14 cellular contexts compared by ENCODE assay signal in the genomic region with DNA sequence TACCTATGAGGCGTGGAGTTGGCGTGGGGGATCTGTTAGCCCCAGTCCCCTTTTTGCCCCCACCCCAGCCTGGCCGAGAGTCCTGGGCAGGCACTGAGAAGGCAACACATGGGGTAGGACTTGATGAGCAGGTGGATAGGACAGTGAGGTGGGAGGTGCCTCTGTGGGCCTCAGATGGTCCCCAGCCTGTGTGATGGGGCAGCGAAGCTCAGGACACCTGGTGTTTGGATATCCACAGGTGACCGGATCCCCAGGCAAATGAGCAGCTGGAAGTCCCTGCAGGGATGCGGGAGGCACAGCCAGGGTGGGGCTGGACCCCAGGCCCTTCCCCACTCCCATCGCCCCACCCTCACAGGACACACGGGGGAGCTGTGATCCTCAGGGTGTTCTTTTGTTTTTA. TPM values are rescaled to one million over a fixed set of nuclear protein-coding genes. Genes with fewer than 3 reads are reported as not detected.
DNase-seq lines count a peak whose midpoint lies in the region; ATAC-seq, FAIRE-seq and TF ChIP-seq lines count a peak whose summit lies in the region.
"Had no signal": no experiment of that assay in that cellular context is flagged by ENCODE, and none has a peak within 500 bp of the region (broad histone marks: within the 10 kb centered on the region; RNA-seq: fewer than 3 reads in every experiment).

No MANE protein-coding gene starts in this region.

- H3K23ac ChIP-seq in trophoblast cell (ENCODE audit: low read length): no peak overlapping the region

- H3K27me3 Mint-ChIP-seq in activated naive CD4-positive, alpha-beta T cell treated with anti-CD3 and anti-CD28 coated beads for 36 hours (ENCODE audit: low read depth): no peaks in the 10 kb centered on the region

- no peak overlapping the region for H3K4me3 ChIP-seq in left ventricle myocardium inferior
- H3K4me3 ChIP-seq in fibroblast of the aortic adventitia (ENCODE audit: low read depth, low read length): peak overlapping the region; percentile 31
- H3K4me3 ChIP-seq in trophoblast cell (ENCODE audit: low read depth, low read length): no peak overlapping the region
- no peak overlapping the region for H3K4me3 ChIP-seq in uterus

- H3K27ac Mint-ChIP-seq in activated naive CD4-positive, alpha-beta T cell treated with anti-CD3 and anti-CD28 coated beads for 36 hours: no peak overlapping the region
- H3K27ac Mint-ChIP-seq: activated naive CD8-positive, alpha-beta T cell treated with anti-CD3 and anti-CD28 coated beads, Interleukin-2, amount 10 ng/mL, durations not matched to agents 7 days and 5 days; dendritic cell treated with granulocyte-macrophage colony-stimulating factor and Interleukin-4, amounts not matched to agents 40 ng/mL and 50 ng/mL, for 4 days; naive thymus-derived CD8-positive, alpha-beta T cell had no signal

- no peak overlapping the region for H2BK5ac ChIP-seq in trophoblast cell (ENCODE audit: low read depth, low read length, poor library complexity)

- H3K36me3 ChIP-seq in left ventricle myocardium inferior (no peaks in the 10 kb centered on the region), trophoblast cell (ENCODE audit: control insufficient read depth in 1 of 2, insufficient read depth in 2 of 2, low read length in 2 of 2) (peaks cover 66 to 69% of the 10 kb centered on the region in 2 experiments), uterus (no peaks in the 10 kb centered on the region)

- H3K27ac ChIP-seq in left ventricle myocardium inferior (replicated peaks): peak overlapping the region; percentile 75
- no peak overlapping the region for H3K27ac ChIP-seq in trophoblast cell (ENCODE audit: low read depth, low read length)
- peak overlapping the region; percentile 88 to 94 for H3K27ac ChIP-seq in uterus

- TF ChIP-seq POLR2A in uterus (IDR thresholded peaks at IDR 0.05): no peak

- peaks cover 26% of the 10 kb centered on the region for H3K79me1 ChIP-seq in trophoblast cell (ENCODE audit: low read length)

- H3K4me3 Mint-ChIP-seq in activated naive CD4-positive, alpha-beta T cell treated with anti-CD3 and anti-CD28 coated beads for 36 hours: no peak overlapping the region
- H3K4me3 Mint-ChIP-seq: activated naive CD8-positive, alpha-beta T cell treated with anti-CD3 and anti-CD28 coated beads, Interleukin-2, amount 10 ng/mL, durations not matched to agents 7 days and 5 days; dendritic cell treated with granulocyte-macrophage colony-stimulating factor and Interleukin-4, amounts not matched to agents 40 ng/mL and 50 ng/mL, for 4 days; naive thymus-derived CD8-positive, alpha-beta T cell had no signal

- TF ChIP-seq CTCF in left ventricle myocardium inferior (IDR thresholded peaks at IDR 0.05; ENCODE audit: borderline replicate concordance): no peak
- no peak for TF ChIP-seq CTCF in fibroblast of the aortic adventitia (IDR thresholded peaks at IDR 0.05; ENCODE audit: insufficient read depth, low read length)
- no peak for TF ChIP-seq CTCF in uterus (IDR thresholded peaks at IDR 0.05)

- H3K9me3 Mint-ChIP-seq in activated naive CD4-positive, alpha-beta T cell treated with anti-CD3 and anti-CD28 coated beads for 36 hours: no peaks in the 10 kb centered on the region
- H3K9me3 Mint-ChIP-seq: activated naive CD8-positive, alpha-beta T cell treated with anti-CD3 and anti-CD28 coated beads, Interleukin-2, amount 10 ng/mL, durations not matched to agents 7 days and 5 days; dendritic cell treated with granulocyte-macrophage colony-stimulating factor and Interleukin-4, amounts not matched to agents 40 ng/mL and 50 ng/mL, for 4 days; naive thymus-derived CD8-positive, alpha-beta T cell had no signal

- no peak overlapping the region for H3K14ac ChIP-seq in trophoblast cell (ENCODE audit: low read length)

- no peak overlapping the region for H4K12ac ChIP-seq in trophoblast cell (ENCODE audit: low read depth, low read length)

- WGBS in trophoblast cell (ENCODE audit: extremely low coverage, insufficient coverage, insufficient read length): no CpG with 5 or more reads among the region's 8 CpGs

- DNase-seq in left ventricle myocardium inferior (no peak), left cardiac atrium (no peak), fibroblast of the aortic adventitia (ENCODE audit: low read depth) (no peak), trophoblast cell (no peak), uterus (no peak), urothelium cell line (ENCODE audit: low spot score) (no peak), superior temporal gyrus (ENCODE audit: extremely low spot score) (no peak)
- DNase-seq in activated naive CD4-positive, alpha-beta T cell treated with anti-CD3 and anti-CD28 coated beads for 36 hours: no peak
- DNase-seq: ACHN; activated naive CD8-positive, alpha-beta T cell treated with anti-CD3 and anti-CD28 coated beads, Interleukin-2, amount 10 ng/mL, durations not matched to agents 7 days and 5 days; Calu3; SW 1271 had no signal

- H2AK5ac ChIP-seq in trophoblast cell (ENCODE audit: low read length): no peak overlapping the region

- H3K18ac ChIP-seq in trophoblast cell (ENCODE audit: low read length): no peak overlapping the region

- CTCF ChIA-PET in activated naive CD4-positive, alpha-beta T cell treated with anti-CD3 and anti-CD28 coated beads for 36 hours (lab: Charles Lee): interaction anchor here (1.2 kb wide), 1 partner anchor 41 kb away, joined by 3 read pairs; no protein-coding TSS in a partner anchor

- no peak overlapping the region for H2BK120ac ChIP-seq in trophoblast cell (ENCODE audit: insufficient read depth, low read length, poor library complexity)

- no peaks in the 10 kb centered on the region for H3K4me1 Mint-ChIP-seq in activated naive CD4-positive, alpha-beta T cell treated with anti-CD3 and anti-CD28 coated beads for 36 hours (ENCODE audit: low read depth)
- H3K4me1 Mint-ChIP-seq: activated naive CD8-positive, alpha-beta T cell treated with anti-CD3 and anti-CD28 coated beads, Interleukin-2, amount 10 ng/mL, durations not matched to agents 7 days and 5 days; naive thymus-derived CD8-positive, alpha-beta T cell had no signal

- H4K8ac ChIP-seq in trophoblast cell (ENCODE audit: low read depth, low read length): no peak overlapping the region

- H2BK12ac ChIP-seq in trophoblast cell (ENCODE audit: low read length): no peak overlapping the region

- H3K9me3 ChIP-seq in left ventricle myocardium inferior (replicated peaks) (no peaks in the 10 kb centered on the region), trophoblast cell (ENCODE audit: insufficient read depth, low read depth, low read length) (no peaks in the 10 kb centered on the region), uterus (no peaks in the 10 kb centered on the region)

- peak overlapping the region; percentile 87 for H3K4ac ChIP-seq in trophoblast cell (ENCODE audit: low read depth, low read length)

- H3K27me3 ChIP-seq in left ventricle myocardium inferior (ENCODE audit: low read depth) (peaks cover 7% of the 10 kb centered on the region), trophoblast cell (ENCODE audit: insufficient read depth, low read length) (no peaks in the 10 kb centered on the region), uterus (no peaks in the 10 kb centered on the region)

- no peak overlapping the region for H3K4me2 ChIP-seq in trophoblast cell (ENCODE audit: low read length)

- ATAC-seq in left cardiac atrium: no peak
- ATAC-seq: naive thymus-derived CD8-positive, alpha-beta T cell had no signal

- H3K9ac ChIP-seq in trophoblast cell (ENCODE audit: low read length): no peak overlapping the region

- intact Hi-C loops in left ventricle myocardium inferior (cut with micrococcal nuclease) (no loop called here), left cardiac atrium (cut with DNase I) (no loop called here), uterus (cut with DNase I; ENCODE audit: low total_unique reads) (no loop called here)
- intact Hi-C loops in activated naive CD4-positive, alpha-beta T cell treated with anti-CD3 and anti-CD28 coated beads for 36 hours (cut with micrococcal nuclease): no loop called here

- FAIRE-seq in urothelium cell line (lab: Jason Lieb, UNC): no peak

- peaks cover 67% of the 10 kb centered on the region for H3K79me2 ChIP-seq in trophoblast cell (ENCODE audit: control insufficient read depth, insufficient read depth, low read length, poor library complexity)

- no peak overlapping the region for H4K91ac ChIP-seq in trophoblast cell (ENCODE audit: low read depth, low read length)

- H3K4me1 ChIP-seq in left ventricle myocardium inferior (peaks cover 61% of the 10 kb centered on the region), trophoblast cell (ENCODE audit: control insufficient read depth in 1 of 2, insufficient read depth in 2 of 2, low read length in 2 of 2) (peaks cover 60 to 65% of the 10 kb centered on the region in 2 experiments), uterus (peaks cover 8 to 17% of the 10 kb centered on the region in 2 donors)

- H2AFZ ChIP-seq in trophoblast cell (ENCODE audit: insufficient read depth, low read length, poor library complexity): no peak overlapping the region

- no peaks in the 10 kb centered on the region for H3K36me3 Mint-ChIP-seq in activated naive CD4-positive, alpha-beta T cell treated with anti-CD3 and anti-CD28 coated beads for 36 hours (ENCODE audit: low read depth)
- H3K36me3 Mint-ChIP-seq: activated naive CD8-positive, alpha-beta T cell treated with anti-CD3 and anti-CD28 coated beads, Interleukin-2, amount 10 ng/mL, durations not matched to agents 7 days and 5 days; naive thymus-derived CD8-positive, alpha-beta T cell had no signal

RNA-seq across cellular contexts. Expression of a gene that starts 9.7 kb away (rescaled TPM):
- total RNA-seq in left ventricle myocardium inferior (82.8 TPM), left cardiac atrium (100 to 1,000 TPM; 251 to 348 TPM), fibroblast of the aortic adventitia (ENCODE audit: low replicate concordance) (335 and 561 TPM in 2 replicates), uterus (100 to 1,000 TPM; 388 to 644 (median 479) TPM)
- 1,067 and 1,077 TPM in 2 replicates for polyA plus RNA-seq in trophoblast cell (2013)
- total RNA-seq in activated naive CD4-positive, alpha-beta T cell treated with anti-CD3 and anti-CD28 coated beads for 36 hours: not detected
- total RNA-seq: activated naive CD8-positive, alpha-beta T cell treated with anti-CD3 and anti-CD28 coated beads, Interleukin-2, amount 10 ng/mL, durations not matched to agents 7 days and 5 days; naive thymus-derived CD8-positive, alpha-beta T cell had no signal
- polyA plus RNA-seq: naive thymus-derived CD8-positive, alpha-beta T cell had no signal

Comparison
In these comparisons a context has a peak if more than half of its experiments do, and no peak if none do; other contexts are left out.
1. RNA of a gene that starts 9.7 kb away (total RNA-seq): 335 to 561 TPM in fibroblast of the aortic adventitia, 388 to 644 TPM in uterus, 251 to 348 TPM in left cardiac atrium and 82.8 TPM in left ventricle myocardium inferior (single experiment); not detected in activated naive CD4-positive, alpha-beta T cell treated with anti-CD3 and anti-CD28 coated beads for 36 hours; every median in the first group is over 10 times any median in the second.